Comparison of ENCODE assay signal across 8 cellular contexts in the genomic region with DNA sequence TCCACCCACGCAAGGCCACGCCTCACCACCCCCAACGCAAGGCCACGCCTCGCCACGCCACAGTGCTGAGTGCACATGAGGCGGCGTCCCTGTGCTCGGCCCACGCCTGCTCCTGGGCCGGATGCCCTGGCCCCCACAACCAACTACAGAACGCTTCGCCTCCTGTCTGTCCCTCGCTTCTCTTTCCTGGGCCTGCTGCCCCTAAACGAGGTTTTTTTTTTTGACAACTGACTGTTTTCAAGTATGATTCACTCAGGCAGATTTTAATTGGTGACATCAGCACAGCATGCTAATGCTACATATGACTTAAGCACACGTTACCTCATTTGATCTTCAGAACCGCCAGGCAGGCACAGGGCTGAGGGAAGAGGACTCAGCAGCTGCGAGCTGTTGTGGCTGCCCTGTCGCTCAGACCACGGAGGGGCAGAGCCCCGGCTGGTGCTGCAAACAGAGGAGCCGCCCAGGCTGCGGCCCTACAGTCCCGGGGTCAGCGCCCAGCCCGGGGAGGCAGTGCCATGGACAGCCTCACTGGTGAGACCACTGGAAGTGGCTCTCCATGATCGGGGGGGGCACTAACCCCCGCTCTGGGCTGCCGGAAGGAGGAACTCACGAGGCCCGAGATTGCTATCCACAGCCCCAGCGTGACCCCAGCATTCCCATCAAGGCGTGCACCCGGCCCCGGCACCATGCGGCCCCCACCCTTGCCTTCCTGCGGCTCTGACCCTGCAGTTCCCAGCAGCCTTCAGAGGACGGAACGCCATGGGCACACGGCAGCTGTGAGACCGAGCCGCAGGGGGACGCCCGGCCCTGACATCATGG.
DNase-seq lines count a peak whose midpoint lies in the region; ATAC-seq and TF ChIP-seq lines count a peak whose summit lies in the region.

No MANE protein-coding gene starts in this region.

- no peaks in the 10 kb centered on the region for H3K9me3 ChIP-seq in CD4-positive, alpha-beta memory T cell (ENCODE audit: control insufficient read depth in 1 of 2, low read length in 2 of 2)
- no peaks in the 10 kb centered on the region for H3K9me3 ChIP-seq in thymus (ENCODE audit: control insufficient read depth)

- peak; percentile 6 to 48 (median 32) for DNase-seq in CD4-positive, alpha-beta memory T cell
- DNase-seq in GM23338 (ENCODE audit: low spot score): no peak
- peak; percentile 84 for DNase-seq in SIG-M5 treated with dmso at 0.1 percent for 504 hours (lab: John Stamatoyannopoulos, UW; ENCODE audit: unreplicated experiment)
- DNase-seq in brain pericyte (ENCODE audit: low read depth, low spot score): peak; percentile 85
- DNase-seq in memory B cell (ENCODE audit: low spot score in 2 of 2): peak; percentile 69
- DNase-seq in NCI-H2029 treated with DMSO at 0.1 percent for 48 hours (lab: John Stamatoyannopoulos, UW): no peak
- no peak for DNase-seq in NCI-H1092 (lab: John Stamatoyannopoulos, UW)

- no peaks in the 10 kb centered on the region for H3F3A ChIP-seq in GM23338 (replicated peaks; ENCODE audit: low read depth)

- H2AFZ ChIP-seq in GM23338: no peak overlapping the region

- no peak overlapping the region for H3K27ac ChIP-seq in CD4-positive, alpha-beta memory T cell (ENCODE audit: low read depth, low read length)
- no peak overlapping the region for H3K27ac ChIP-seq in GM23338 (ENCODE audit: low read depth)
- H3K27ac ChIP-seq in thymus (ENCODE audit: low read depth): peak overlapping the region; percentile 70

- H3K27me3 Mint-ChIP-seq in CD4-positive, alpha-beta memory T cell: no peaks in the 10 kb centered on the region
- H3K27me3 Mint-ChIP-seq in GM23338 (ENCODE audit: insufficient read depth, low read depth, poor library complexity) (peaks cover 8% of the 10 kb centered on the region), memory B cell (no peaks in the 10 kb centered on the region)

- POLR2A ChIA-PET in CD4-positive, alpha-beta memory T cell (lab: Charles Lee; ENCODE audit: partially characterized antibody): no interaction called here

- no peaks in the 10 kb centered on the region for H3K4me1 ChIP-seq in CD4-positive, alpha-beta memory T cell (ENCODE audit: insufficient read depth, low read length)
- H3K4me1 ChIP-seq in GM23338 (ENCODE audit: insufficient read depth): no peaks in the 10 kb centered on the region
- H3K4me1 ChIP-seq in thymus (ENCODE audit: control insufficient read depth, insufficient read depth, low read length): peaks cover 9% of the 10 kb centered on the region

- peaks cover 0 to 15% of the 10 kb centered on the region in 2 donors for H3K36me3 Mint-ChIP-seq in CD4-positive, alpha-beta memory T cell
- H3K36me3 Mint-ChIP-seq in GM23338 (ENCODE audit: low read depth) (peaks cover 3% of the 10 kb centered on the region; the same call in 1 of the 3 replicates), memory B cell (peaks cover 11% of the 10 kb centered on the region)

- peak overlapping the region in 5 of 8 donors; percentile 17 to 73 (median 67) for H3K4me3 Mint-ChIP-seq in CD4-positive, alpha-beta memory T cell
- H3K4me3 Mint-ChIP-seq in GM23338 (no peak overlapping the region), memory B cell (peak overlapping the region; percentile 82)

- no peak overlapping the region for H3K4me3 ChIP-seq in CD4-positive, alpha-beta memory T cell (ENCODE audit: low read length in 2 of 2)
- H3K4me3 ChIP-seq in GM23338: no peak overlapping the region
- H3K4me3 ChIP-seq in thymus (ENCODE audit: low read length): no peak overlapping the region

- H3K27ac Mint-ChIP-seq in CD4-positive, alpha-beta memory T cell: peak overlapping the region in 4 of 7 donors; percentile 46 to 91 (median 88)
- H3K27ac Mint-ChIP-seq in GM23338 (peak overlapping the region; percentile 63; the same call in 1 of the 2 replicates), memory B cell (peak overlapping the region; percentile 93)

- H3K4me1 Mint-ChIP-seq in CD4-positive, alpha-beta memory T cell: peaks cover 7 to 16% (median 8%) of the 10 kb centered on the region in 4 donors
- H3K4me1 Mint-ChIP-seq in GM23338 (peaks cover 8% of the 10 kb centered on the region), memory B cell (peaks cover 29% of the 10 kb centered on the region)

- H4K20me1 ChIP-seq in GM23338 (replicated peaks; ENCODE audit: insufficient read depth): peaks cover 4% of the 10 kb centered on the region; the same call in 1 of the 2 replicates

- intact Hi-C loops in CD4-positive, alpha-beta memory T cell (cut with micrococcal nuclease): no loop called here

- no peaks in the 10 kb centered on the region for H3K36me3 ChIP-seq in CD4-positive, alpha-beta memory T cell (ENCODE audit: insufficient read depth, low read length)
- no peaks in the 10 kb centered on the region for H3K36me3 ChIP-seq in GM23338 (ENCODE audit: insufficient read depth)
- H3K36me3 ChIP-seq in thymus (ENCODE audit: control insufficient read depth, insufficient read depth): peaks cover 12% of the 10 kb centered on the region

- H3K9me2 ChIP-seq in GM23338 (ENCODE audit: insufficient read depth): no peaks in the 10 kb centered on the region

- ATAC-seq in GM23338 (peak; percentile 20), memory B cell (ENCODE audit: low read depth) (peak; percentile 88)

- 35% methylated on average over 44 of the region's 44 CpGs for WGBS in thymus

- peaks cover 9% of the 10 kb centered on the region for H3K79me2 ChIP-seq in GM23338 (replicated peaks; ENCODE audit: insufficient read depth)

- H3K4me2 ChIP-seq in GM23338: no peak overlapping the region

- CTCF ChIA-PET in CD4-positive, alpha-beta memory T cell (lab: Charles Lee; ENCODE audit: partially characterized antibody): no interaction called here

- H3K9me3 Mint-ChIP-seq in CD4-positive, alpha-beta memory T cell: peaks cover 0 to 14% (median 11%) of the 10 kb centered on the region in 8 donors
- H3K9me3 Mint-ChIP-seq in GM23338 (peaks cover 6% of the 10 kb centered on the region; the same call in 2 of the 3 replicates), memory B cell (peaks cover 6% of the 10 kb centered on the region)

- no peak for TF ChIP-seq CTCF in GM23338 (conservative IDR thresholded peaks at IDR 0.05; ENCODE audit: low read depth in 2 of 2)

- no peaks in the 10 kb centered on the region for H3K27me3 ChIP-seq in CD4-positive, alpha-beta memory T cell (ENCODE audit: insufficient read depth, low read length)
- H3K27me3 ChIP-seq in GM23338 (ENCODE audit: insufficient read depth) (no peaks in the 10 kb centered on the region), thymus (ENCODE audit: control insufficient read depth, insufficient read depth) (no peaks in the 10 kb centered on the region)

TF ChIP-seq in GM23338, 12 proteins besides CTCF, POLR2A, EP300 and RAD21 (continues in another document):
- TF ChIP-seq, protein P1, sequence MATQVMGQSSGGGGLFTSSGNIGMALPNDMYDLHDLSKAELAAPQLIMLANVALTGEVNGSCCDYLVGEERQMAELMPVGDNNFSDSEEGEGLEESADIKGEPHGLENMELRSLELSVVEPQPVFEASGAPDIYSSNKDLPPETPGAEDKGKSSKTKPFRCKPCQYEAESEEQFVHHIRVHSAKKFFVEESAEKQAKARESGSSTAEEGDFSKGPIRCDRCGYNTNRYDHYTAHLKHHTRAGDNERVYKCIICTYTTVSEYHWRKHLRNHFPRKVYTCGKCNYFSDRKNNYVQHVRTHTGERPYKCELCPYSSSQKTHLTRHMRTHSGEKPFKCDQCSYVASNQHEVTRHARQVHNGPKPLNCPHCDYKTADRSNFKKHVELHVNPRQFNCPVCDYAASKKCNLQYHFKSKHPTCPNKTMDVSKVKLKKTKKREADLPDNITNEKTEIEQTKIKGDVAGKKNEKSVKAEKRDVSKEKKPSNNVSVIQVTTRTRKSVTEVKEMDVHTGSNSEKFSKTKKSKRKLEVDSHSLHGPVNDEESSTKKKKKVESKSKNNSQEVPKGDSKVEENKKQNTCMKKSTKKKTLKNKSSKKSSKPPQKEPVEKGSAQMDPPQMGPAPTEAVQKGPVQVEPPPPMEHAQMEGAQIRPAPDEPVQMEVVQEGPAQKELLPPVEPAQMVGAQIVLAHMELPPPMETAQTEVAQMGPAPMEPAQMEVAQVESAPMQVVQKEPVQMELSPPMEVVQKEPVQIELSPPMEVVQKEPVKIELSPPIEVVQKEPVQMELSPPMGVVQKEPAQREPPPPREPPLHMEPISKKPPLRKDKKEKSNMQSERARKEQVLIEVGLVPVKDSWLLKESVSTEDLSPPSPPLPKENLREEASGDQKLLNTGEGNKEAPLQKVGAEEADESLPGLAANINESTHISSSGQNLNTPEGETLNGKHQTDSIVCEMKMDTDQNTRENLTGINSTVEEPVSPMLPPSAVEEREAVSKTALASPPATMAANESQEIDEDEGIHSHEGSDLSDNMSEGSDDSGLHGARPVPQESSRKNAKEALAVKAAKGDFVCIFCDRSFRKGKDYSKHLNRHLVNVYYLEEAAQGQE (IDR thresholded peaks at IDR 0.05; ENCODE audit: unreplicated experiment): no peak
- TF ChIP-seq ZNF114 (CRISPR knock-in tag; IDR thresholded peaks at IDR 0.05): no peak
- no peak for TF ChIP-seq EZH2phosphoT487 (IDR thresholded peaks at IDR 0.05; ENCODE audit: unreplicated experiment)
- TF ChIP-seq ZNF331 (CRISPR knock-in tag; IDR thresholded peaks at IDR 0.05; ENCODE audit: low read depth): no peak
- no peak for TF ChIP-seq EZH2 (IDR thresholded peaks at IDR 0.05; ENCODE audit: low read depth, unreplicated experiment)

Comparison
In these comparisons a context has a peak if more than half of its experiments do, and no peak if none do; other contexts are left out.
1. DNase-seq: peak in CD4-positive, alpha-beta memory T cell (5 of 5), SIG-M5 treated with dmso at 0.1 percent for 504 hours (single experiment), brain pericyte (single experiment) and memory B cell (2 of 2); none in GM23338 (single experiment), NCI-H2029 treated with DMSO at 0.1 percent for 48 hours (single experiment) and NCI-H1092 (single experiment).
2. Peak in every context shown above with its lines, with median percentiles within 50 percentile points of each other: H3K27ac Mint-ChIP-seq.